In the genomic region with DNA sequence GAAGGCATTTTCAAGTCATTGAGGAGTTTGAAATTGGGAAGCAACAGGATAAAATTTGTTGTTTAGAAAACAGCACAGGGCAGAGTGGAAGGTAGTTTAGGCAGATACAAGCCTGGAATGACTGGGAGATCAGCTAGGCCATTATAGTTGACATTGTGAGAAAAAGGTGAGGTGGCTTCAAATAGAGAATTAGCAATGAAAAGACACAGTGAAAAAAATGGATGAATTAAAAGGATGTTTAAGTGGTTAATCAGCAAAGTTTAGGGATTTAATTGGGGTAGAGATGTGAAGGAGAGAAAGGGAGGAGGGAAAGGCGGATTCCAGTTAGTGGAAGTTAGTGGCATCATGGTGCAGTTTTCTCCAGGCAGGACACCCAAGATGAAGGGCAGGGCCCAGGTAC, we compare ENCODE assay signal across 28 cellular contexts.
"Had no signal": no experiment of that assay in that cellular context is flagged by ENCODE, and none has a peak within 500 bp of the region (broad histone marks: within the 10 kb centered on the region; RNA-seq: fewer than 3 reads in every experiment).

No MANE protein-coding gene starts in this region.

- H3K27me3 ChIP-seq: stomach, suprapubic skin, testis, thyroid gland, tibial artery, tibial nerve, transverse colon, upper lobe of left lung, upper lobe of right lung, uterus, vagina had no signal

- H3K4me3 ChIP-seq: stomach, suprapubic skin, testis, thoracic aorta, thyroid gland, tibial artery, tibial nerve, transverse colon, upper lobe of left lung, upper lobe of right lung, uterus, vagina had no signal

- H3K4me1 ChIP-seq: stomach, suprapubic skin, testis, thyroid gland, tibial artery, tibial nerve, transverse colon, upper lobe of left lung, upper lobe of right lung, uterus, vagina had no signal

- H3K9me3 ChIP-seq: stomach, suprapubic skin, testis, thoracic aorta, thyroid gland, tibial artery, tibial nerve, transverse colon, upper lobe of left lung, upper lobe of right lung, uterus, vagina had no signal

- FAIRE-seq: urothelium cell line had no signal

- H3K27me3 Mint-ChIP-seq: stimulated activated memory B cell treated with anti-CD40 and anti-IgM and Interleukin-4, amounts not matched to agents 10 μg/mL and 1 μg/mL and 100 μg/mL, for 72 hours; stimulated activated naive B cell treated with anti-CD40 and anti-IgM and Interleukin-4, amounts not matched to agents 10 μg/mL and 1 μg/mL and 100 μg/mL, for 72 hours; stimulated activated naive CD8-positive, alpha-beta T cell treated with anti-CD3 and anti-CD28 coated beads, Interleukin-15, amount 100 ng/mL, for 72 hours; stimulated activated naive CD8-positive, alpha-beta T cell treated with anti-CD3 and anti-CD28 coated beads, Interleukin-15, Interleukin-2, amounts not matched to agents 100 ng/mL and 50 ng/mL, for 24 hours; type B pancreatic cell had no signal

- H3K27ac ChIP-seq: stomach, suprapubic skin, testis, thoracic aorta, thyroid gland, tibial artery, tibial nerve, transverse colon, upper lobe of left lung, upper lobe of right lung, uterus, vagina had no signal

- DNase-seq: stimulated activated CD4-positive, alpha-beta T cell treated with anti-CD3 and anti-CD28 coated beads, Interleukin-2, amount 100 ng/mL, for 48 hours; stimulated activated CD4-positive, alpha-beta T cell treated with anti-CD3 and anti-CD28 coated beads, Interleukin-4, amount 100 ng/mL, for 1 hour; stimulated activated CD4-positive, alpha-beta T cell treated with anti-CD3 and anti-CD28 coated beads, Interleukin-4, amount 100 ng/mL, for 24 hours; stimulated activated CD4-positive, alpha-beta T cell treated with anti-CD3 and anti-CD28 coated beads, Interleukin-4, amount 100 ng/mL, for 4 hours; stimulated activated naive B cell treated with anti-CD40 and anti-IgM and Interleukin-4, amounts not matched to agents 10 μg/mL and 1 μg/mL and 100 μg/mL, for 72 hours; stimulated activated naive CD4-positive, alpha-beta T cell; stimulated activated naive CD4-positive, alpha-beta T cell treated with Interleukin-2 at 50 U/mL for 16 hours; stimulated activated naive CD8-positive, alpha-beta T cell treated with anti-CD3 and anti-CD28 coated beads, Interleukin-15, amount 100 ng/mL, for 72 hours; stimulated activated naive CD8-positive, alpha-beta T cell treated with anti-CD3 and anti-CD28 coated beads, Interleukin-15, Interleukin-2, amounts not matched to agents 100 U/mL and 50 U/mL, for 24 hours; stomach; substantia nigra; testis; thyroid gland; tibial artery; transverse colon; trophoblast cell; upper lobe of left lung; upper lobe of right lung; uterus had no signal

- ATAC-seq: stimulated activated effector memory CD8-positive, alpha-beta T cell treated with anti-CD3 and anti-CD28 coated beads, Interleukin-12 subunit alpha, Interleukin-12 subunit beta, amount 100 ng/mL, for 72 hours; stimulated activated memory B cell treated with anti-CD40 and anti-IgM and Interleukin-4, amounts not matched to agents 10 μg/mL and 1 μg/mL and 100 μg/mL, for 72 hours; stimulated activated naive B cell treated with anti-CD40 and anti-IgM and Interleukin-4, amounts not matched to agents 10 μg/mL and 1 μg/mL and 100 μg/mL, for 72 hours; stimulated activated naive CD8-positive, alpha-beta T cell treated with anti-CD3 and anti-CD28 coated beads, Interleukin-15, amount 100 ng/mL, for 72 hours; stimulated activated naive CD8-positive, alpha-beta T cell treated with anti-CD3 and anti-CD28 coated beads, Interleukin-15, Interleukin-2, amounts not matched to agents 100 U/mL and 50 U/mL, for 24 hours; upper lobe of right lung had no signal

- H3K9me3 Mint-ChIP-seq: type B pancreatic cell had no signal

- H3K4me3 Mint-ChIP-seq: stimulated activated effector memory CD8-positive, alpha-beta T cell treated with anti-CD3 and anti-CD28 coated beads, Interleukin-12 subunit alpha, Interleukin-12 subunit beta, amount 100 ng/mL, for 72 hours; stimulated activated memory B cell treated with anti-CD40 and anti-IgM and Interleukin-4, amounts not matched to agents 10 μg/mL and 1 μg/mL and 100 μg/mL, for 72 hours; stimulated activated naive B cell treated with anti-CD40 and anti-IgM and Interleukin-4, amounts not matched to agents 10 μg/mL and 1 μg/mL and 100 μg/mL, for 72 hours; stimulated activated naive CD8-positive, alpha-beta T cell treated with anti-CD3 and anti-CD28 coated beads, Interleukin-15, amount 100 ng/mL, for 72 hours; stimulated activated naive CD8-positive, alpha-beta T cell treated with anti-CD3 and anti-CD28 coated beads, Interleukin-15, Interleukin-2, amounts not matched to agents 100 ng/mL and 50 ng/mL, for 24 hours; type B pancreatic cell had no signal

- H3K36me3 Mint-ChIP-seq: stimulated activated effector memory CD8-positive, alpha-beta T cell treated with anti-CD3 and anti-CD28 coated beads, Interleukin-12 subunit alpha, Interleukin-12 subunit beta, amount 100 ng/mL, for 72 hours; stimulated activated memory B cell treated with anti-CD40 and anti-IgM and Interleukin-4, amounts not matched to agents 10 μg/mL and 1 μg/mL and 100 μg/mL, for 72 hours; stimulated activated naive B cell treated with anti-CD40 and anti-IgM and Interleukin-4, amounts not matched to agents 10 μg/mL and 1 μg/mL and 100 μg/mL, for 72 hours; type B pancreatic cell had no signal

- H3K4me1 Mint-ChIP-seq: stimulated activated effector memory CD8-positive, alpha-beta T cell treated with anti-CD3 and anti-CD28 coated beads, Interleukin-12 subunit alpha, Interleukin-12 subunit beta, amount 100 ng/mL, for 72 hours; stimulated activated memory B cell treated with anti-CD40 and anti-IgM and Interleukin-4, amounts not matched to agents 10 μg/mL and 1 μg/mL and 100 μg/mL, for 72 hours; stimulated activated naive B cell treated with anti-CD40 and anti-IgM and Interleukin-4, amounts not matched to agents 10 μg/mL and 1 μg/mL and 100 μg/mL, for 72 hours; stimulated activated naive CD8-positive, alpha-beta T cell treated with anti-CD3 and anti-CD28 coated beads, Interleukin-15, amount 100 ng/mL, for 72 hours had no signal

- H3K27ac Mint-ChIP-seq: stimulated activated effector memory CD8-positive, alpha-beta T cell treated with anti-CD3 and anti-CD28 coated beads, Interleukin-12 subunit alpha, Interleukin-12 subunit beta, amount 100 ng/mL, for 72 hours; stimulated activated memory B cell treated with anti-CD40 and anti-IgM and Interleukin-4, amounts not matched to agents 10 μg/mL and 1 μg/mL and 100 μg/mL, for 72 hours; stimulated activated naive B cell treated with anti-CD40 and anti-IgM and Interleukin-4, amounts not matched to agents 10 μg/mL and 1 μg/mL and 100 μg/mL, for 72 hours; stimulated activated naive CD8-positive, alpha-beta T cell treated with anti-CD3 and anti-CD28 coated beads, Interleukin-15, amount 100 ng/mL, for 72 hours; stimulated activated naive CD8-positive, alpha-beta T cell treated with anti-CD3 and anti-CD28 coated beads, Interleukin-15, Interleukin-2, amounts not matched to agents 100 ng/mL and 50 ng/mL, for 24 hours; type B pancreatic cell had no signal

- H3K36me3 ChIP-seq: stomach, suprapubic skin, thoracic aorta, thyroid gland, tibial artery, tibial nerve, transverse colon, upper lobe of left lung, upper lobe of right lung, uterus, vagina had no signal
